1 cellular context compared by ENCODE assay signal in the genomic region with DNA sequence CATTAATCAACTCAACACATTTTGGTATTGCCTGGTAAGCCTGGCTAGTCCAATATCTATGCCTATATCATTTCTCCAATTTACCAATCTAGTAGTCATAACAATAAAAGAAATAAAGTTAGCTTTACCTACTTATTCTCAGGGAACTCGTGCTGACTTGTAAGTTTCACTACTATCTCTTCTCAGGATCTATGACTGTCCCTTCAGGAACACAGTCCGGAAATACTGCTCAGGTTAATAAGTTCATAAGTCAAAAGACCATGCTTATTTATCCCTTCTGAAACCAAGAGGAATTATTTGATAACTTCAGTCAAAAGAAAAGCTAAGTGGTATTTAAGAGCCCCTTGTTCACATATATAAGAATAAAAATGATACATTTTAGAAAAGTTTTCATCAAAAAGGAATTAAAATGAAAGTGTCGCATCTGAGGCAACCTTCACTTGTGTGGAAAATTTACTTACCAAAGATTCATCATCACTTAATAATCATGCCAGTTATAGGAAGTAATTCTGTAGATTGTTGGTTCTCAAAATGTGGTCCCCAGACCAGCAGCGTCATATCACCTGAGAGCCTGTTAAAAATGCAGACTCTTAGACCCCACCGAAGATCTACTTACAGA.
TF ChIP-seq lines count a peak whose summit lies in the region.

No MANE protein-coding gene starts in this region.

TF ChIP-seq in K562, 482 proteins besides CTCF, POLR2A, EP300 and RAD21 (continued from another document and continues in another):
- TF ChIP-seq, protein P1, sequence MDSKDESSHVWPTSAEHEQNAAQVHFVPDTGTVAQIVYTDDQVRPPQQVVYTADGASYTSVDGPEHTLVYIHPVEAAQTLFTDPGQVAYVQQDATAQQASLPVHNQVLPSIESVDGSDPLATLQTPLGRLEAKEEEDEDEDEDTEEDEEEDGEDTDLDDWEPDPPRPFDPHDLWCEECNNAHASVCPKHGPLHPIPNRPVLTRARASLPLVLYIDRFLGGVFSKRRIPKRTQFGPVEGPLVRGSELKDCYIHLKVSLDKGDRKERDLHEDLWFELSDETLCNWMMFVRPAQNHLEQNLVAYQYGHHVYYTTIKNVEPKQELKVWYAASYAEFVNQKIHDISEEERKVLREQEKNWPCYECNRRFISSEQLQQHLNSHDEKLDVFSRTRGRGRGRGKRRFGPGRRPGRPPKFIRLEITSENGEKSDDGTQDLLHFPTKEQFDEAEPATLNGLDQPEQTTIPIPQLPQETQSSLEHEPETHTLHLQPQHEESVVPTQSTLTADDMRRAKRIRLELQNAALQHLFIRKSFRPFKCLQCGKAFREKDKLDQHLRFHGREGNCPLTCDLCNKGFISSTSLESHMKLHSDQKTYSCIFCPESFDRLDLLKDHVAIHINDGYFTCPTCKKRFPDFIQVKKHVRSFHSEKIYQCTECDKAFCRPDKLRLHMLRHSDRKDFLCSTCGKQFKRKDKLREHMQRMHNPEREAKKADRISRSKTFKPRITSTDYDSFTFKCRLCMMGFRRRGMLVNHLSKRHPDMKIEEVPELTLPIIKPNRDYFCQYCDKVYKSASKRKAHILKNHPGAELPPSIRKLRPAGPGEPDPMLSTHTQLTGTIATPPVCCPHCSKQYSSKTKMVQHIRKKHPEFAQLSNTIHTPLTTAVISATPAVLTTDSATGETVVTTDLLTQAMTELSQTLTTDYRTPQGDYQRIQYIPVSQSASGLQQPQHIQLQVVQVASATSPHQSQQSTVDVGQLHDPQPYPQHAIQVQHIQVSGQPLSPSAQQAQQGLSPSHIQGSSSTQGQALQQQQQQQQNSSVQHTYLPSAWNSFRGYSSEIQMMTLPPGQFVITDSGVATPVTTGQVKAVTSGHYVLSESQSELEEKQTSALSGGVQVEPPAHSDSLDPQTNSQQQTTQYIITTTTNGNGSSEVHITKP (IDR thresholded peaks at IDR 0.05; ENCODE audit: partially characterized antibody), result no peak
- TF ChIP-seq JUN (IDR thresholded peaks at IDR 0.05; ENCODE audit: borderline replicate concordance, low read depth, low read length) (no peak), JUN (CRISPR knock-in tag; IDR thresholded peaks at IDR 0.05; ENCODE audit: borderline replicate concordance) (no peak), ZNF586 (CRISPR knock-in tag; conservative IDR thresholded peaks at IDR 0.05) (no peak), FOXA1 (IDR thresholded peaks at IDR 0.05; ENCODE audit: borderline replicate concordance) (no peak), GABPA (tag; conservative IDR thresholded peaks at IDR 0.05; ENCODE audit: low read depth) (0 out of 2 replicates have a peak, but pooled peaks have one; percentile 22), CBX8 (IDR thresholded peaks at IDR 0.05; ENCODE audit: borderline replicate concordance, extremely low read depth, low read depth, low read length, poor library complexity, severe bottlenecking) (no peak), CBX2 (IDR thresholded peaks at IDR 0.05; ENCODE audit: insufficient read depth, low read length, poor library complexity, severe bottlenecking) (no peak), NCOA4 (IDR thresholded peaks at IDR 0.05; ENCODE audit: partially characterized antibody) (no peak), POLR3G (IDR thresholded peaks at IDR 0.05; ENCODE audit: extremely low read depth, insufficient read length, insufficient replicate concordance) (no peak), HLTF (IDR thresholded peaks at IDR 0.05) (no peak), TRIM28 (IDR thresholded peaks at IDR 0.05) (no peak), TAF15 (IDR thresholded peaks at IDR 0.05; ENCODE audit: low read depth, low read length) (no peak), NFE2 (IDR thresholded peaks at IDR 0.05; ENCODE audit: low read depth) (no peak), PHF20 (IDR thresholded peaks at IDR 0.05; ENCODE audit: partially characterized antibody) (no peak), PTRF (tag; IDR thresholded peaks at IDR 0.05) (no peak), WHSC1 (IDR thresholded peaks at IDR 0.05; ENCODE audit: low read length) (no peak), ZNF384 (IDR thresholded peaks at IDR 0.05; ENCODE audit: low read depth, low read length) (no peak), FOXP1 (CRISPR knock-in tag; IDR thresholded peaks at IDR 0.05) (no peak), TCF3 (CRISPR knock-in tag; IDR thresholded peaks at IDR 0.05) (no peak; the same call in 1 of the 2 replicates), ZNF23 (CRISPR knock-in tag; IDR thresholded peaks at IDR 0.05) (no peak), SNRNP70 (optimal IDR thresholded peaks at IDR 0.05; ENCODE audit: low read depth, low read length) (no peak), FUS (optimal IDR thresholded peaks at IDR 0.05; ENCODE audit: low read depth, low read length) (no peak), LEF1 (IDR thresholded peaks at IDR 0.05) (0 out of 2 replicates have a peak, but pooled peaks have one; percentile 48), ZNF282 (CRISPR knock-in tag; IDR thresholded peaks at IDR 0.05) (no peak), FOSL1 (tag; conservative IDR thresholded peaks at IDR 0.05) (peak; percentile 88), L3MBTL2 (IDR thresholded peaks at IDR 0.05) (peak; percentile 45), GATA2 (CRISPR knock-in tag; IDR thresholded peaks at IDR 0.05) (0 out of 2 replicates have a peak, but pooled peaks have one; percentile 42), NFRKB (IDR thresholded peaks at IDR 0.05; ENCODE audit: low read depth) (no peak), NR2C2 (CRISPR knock-in tag; IDR thresholded peaks at IDR 0.05) (no peak), NR2C2 (tag; IDR thresholded peaks at IDR 0.05) (peak; percentile 95), MEIS2 (IDR thresholded peaks at IDR 0.05; ENCODE audit: partially characterized antibody) (no peak), KDM2B (CRISPR knock-in tag; IDR thresholded peaks at IDR 0.05) (no peak), NFIC (IDR thresholded peaks at IDR 0.05) (peak; percentile 33; the same call in 1 of the 2 replicates), NRF1 (conservative IDR thresholded peaks at IDR 0.05 in 1 of 2, IDR thresholded peaks at IDR 0.05 in 1 of 2) (no peak), PRMT5 (CRISPR knock-in tag; IDR thresholded peaks at IDR 0.05) (no peak), CBX5 (IDR thresholded peaks at IDR 0.05; ENCODE audit: borderline replicate concordance, low read depth) (no peak), ZNF143 (CRISPR knock-in tag; IDR thresholded peaks at IDR 0.05) (no peak), STAT5A (IDR thresholded peaks at IDR 0.05; ENCODE audit: borderline replicate concordance, low read length) (no peak), MYC (IDR thresholded peaks at IDR 0.05; ENCODE audit: low read depth, low read length) (no peak), MYC (CRISPR knock-in tag; IDR thresholded peaks at IDR 0.05; ENCODE audit: borderline replicate concordance, low read depth) (no peak), BRCA1 (IDR thresholded peaks at IDR 0.05) (no peak), BRCA1 (CRISPR knock-in tag; IDR thresholded peaks at IDR 0.05) (no peak), SP1 (CRISPR knock-in tag; IDR thresholded peaks at IDR 0.05) (no peak), NBN (IDR thresholded peaks at IDR 0.05; ENCODE audit: low read depth) (no peak)
- TF ChIP-seq, protein P2, sequence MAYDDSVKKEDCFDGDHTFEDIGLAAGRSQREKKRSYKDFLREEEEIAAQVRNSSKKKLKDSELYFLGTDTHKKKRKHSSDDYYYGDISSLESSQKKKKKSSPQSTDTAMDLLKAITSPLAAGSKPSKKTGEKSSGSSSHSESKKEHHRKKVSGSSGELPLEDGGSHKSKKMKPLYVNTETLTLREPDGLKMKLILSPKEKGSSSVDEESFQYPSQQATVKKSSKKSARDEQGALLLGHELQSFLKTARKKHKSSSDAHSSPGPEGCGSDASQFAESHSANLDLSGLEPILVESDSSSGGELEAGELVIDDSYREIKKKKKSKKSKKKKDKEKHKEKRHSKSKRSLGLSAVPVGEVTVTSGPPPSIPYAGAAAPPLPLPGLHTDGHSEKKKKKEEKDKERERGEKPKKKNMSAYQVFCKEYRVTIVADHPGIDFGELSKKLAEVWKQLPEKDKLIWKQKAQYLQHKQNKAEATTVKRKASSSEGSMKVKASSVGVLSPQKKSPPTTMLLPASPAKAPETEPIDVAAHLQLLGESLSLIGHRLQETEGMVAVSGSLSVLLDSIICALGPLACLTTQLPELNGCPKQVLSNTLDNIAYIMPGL (CRISPR knock-in tag; IDR thresholded peaks at IDR 0.05), result no peak
- TF ChIP-seq, protein P3, sequence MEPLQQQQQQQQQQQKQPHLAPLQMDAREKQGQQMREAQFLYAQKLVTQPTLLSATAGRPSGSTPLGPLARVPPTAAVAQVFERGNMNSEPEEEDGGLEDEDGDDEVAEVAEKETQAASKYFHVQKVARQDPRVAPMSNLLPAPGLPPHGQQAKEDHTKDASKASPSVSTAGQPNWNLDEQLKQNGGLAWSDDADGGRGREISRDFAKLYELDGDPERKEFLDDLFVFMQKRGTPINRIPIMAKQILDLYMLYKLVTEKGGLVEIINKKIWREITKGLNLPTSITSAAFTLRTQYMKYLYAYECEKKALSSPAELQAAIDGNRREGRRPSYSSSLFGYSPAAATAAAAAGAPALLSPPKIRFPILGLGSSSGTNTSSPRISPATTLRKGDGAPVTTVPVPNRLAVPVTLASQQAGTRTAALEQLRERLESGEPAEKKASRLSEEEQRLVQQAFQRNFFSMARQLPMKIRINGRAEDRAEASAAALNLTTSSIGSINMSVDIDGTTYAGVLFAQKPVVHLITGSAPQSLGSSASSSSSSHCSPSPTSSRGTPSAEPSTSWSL (CRISPR knock-in tag; IDR thresholded peaks at IDR 0.05; ENCODE audit: borderline replicate concordance), result no peak
- TF ChIP-seq, protein P4, sequence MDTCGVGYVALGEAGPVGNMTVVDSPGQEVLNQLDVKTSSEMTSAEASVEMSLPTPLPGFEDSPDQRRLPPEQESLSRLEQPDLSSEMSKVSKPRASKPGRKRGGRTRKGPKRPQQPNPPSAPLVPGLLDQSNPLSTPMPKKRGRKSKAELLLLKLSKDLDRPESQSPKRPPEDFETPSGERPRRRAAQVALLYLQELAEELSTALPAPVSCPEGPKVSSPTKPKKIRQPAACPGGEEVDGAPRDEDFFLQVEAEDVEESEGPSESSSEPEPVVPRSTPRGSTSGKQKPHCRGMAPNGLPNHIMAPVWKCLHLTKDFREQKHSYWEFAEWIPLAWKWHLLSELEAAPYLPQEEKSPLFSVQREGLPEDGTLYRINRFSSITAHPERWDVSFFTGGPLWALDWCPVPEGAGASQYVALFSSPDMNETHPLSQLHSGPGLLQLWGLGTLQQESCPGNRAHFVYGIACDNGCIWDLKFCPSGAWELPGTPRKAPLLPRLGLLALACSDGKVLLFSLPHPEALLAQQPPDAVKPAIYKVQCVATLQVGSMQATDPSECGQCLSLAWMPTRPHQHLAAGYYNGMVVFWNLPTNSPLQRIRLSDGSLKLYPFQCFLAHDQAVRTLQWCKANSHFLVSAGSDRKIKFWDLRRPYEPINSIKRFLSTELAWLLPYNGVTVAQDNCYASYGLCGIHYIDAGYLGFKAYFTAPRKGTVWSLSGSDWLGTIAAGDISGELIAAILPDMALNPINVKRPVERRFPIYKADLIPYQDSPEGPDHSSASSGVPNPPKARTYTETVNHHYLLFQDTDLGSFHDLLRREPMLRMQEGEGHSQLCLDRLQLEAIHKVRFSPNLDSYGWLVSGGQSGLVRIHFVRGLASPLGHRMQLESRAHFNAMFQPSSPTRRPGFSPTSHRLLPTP (IDR thresholded peaks at IDR 0.05; ENCODE audit: borderline replicate concordance, extremely low read depth, insufficient read length), result no peak
- TF ChIP-seq, protein P5, sequence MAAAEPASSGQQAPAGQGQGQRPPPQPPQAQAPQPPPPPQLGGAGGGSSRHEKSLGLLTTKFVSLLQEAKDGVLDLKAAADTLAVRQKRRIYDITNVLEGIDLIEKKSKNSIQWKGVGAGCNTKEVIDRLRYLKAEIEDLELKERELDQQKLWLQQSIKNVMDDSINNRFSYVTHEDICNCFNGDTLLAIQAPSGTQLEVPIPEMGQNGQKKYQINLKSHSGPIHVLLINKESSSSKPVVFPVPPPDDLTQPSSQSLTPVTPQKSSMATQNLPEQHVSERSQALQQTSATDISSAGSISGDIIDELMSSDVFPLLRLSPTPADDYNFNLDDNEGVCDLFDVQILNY (CRISPR knock-in tag; IDR thresholded peaks at IDR 0.05), result no peak
- TF ChIP-seq, protein P6, sequence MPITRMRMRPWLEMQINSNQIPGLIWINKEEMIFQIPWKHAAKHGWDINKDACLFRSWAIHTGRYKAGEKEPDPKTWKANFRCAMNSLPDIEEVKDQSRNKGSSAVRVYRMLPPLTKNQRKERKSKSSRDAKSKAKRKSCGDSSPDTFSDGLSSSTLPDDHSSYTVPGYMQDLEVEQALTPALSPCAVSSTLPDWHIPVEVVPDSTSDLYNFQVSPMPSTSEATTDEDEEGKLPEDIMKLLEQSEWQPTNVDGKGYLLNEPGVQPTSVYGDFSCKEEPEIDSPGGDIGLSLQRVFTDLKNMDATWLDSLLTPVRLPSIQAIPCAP (CRISPR knock-in tag; IDR thresholded peaks at IDR 0.05; ENCODE audit: borderline replicate concordance), result no peak
- TF ChIP-seq, protein P7, sequence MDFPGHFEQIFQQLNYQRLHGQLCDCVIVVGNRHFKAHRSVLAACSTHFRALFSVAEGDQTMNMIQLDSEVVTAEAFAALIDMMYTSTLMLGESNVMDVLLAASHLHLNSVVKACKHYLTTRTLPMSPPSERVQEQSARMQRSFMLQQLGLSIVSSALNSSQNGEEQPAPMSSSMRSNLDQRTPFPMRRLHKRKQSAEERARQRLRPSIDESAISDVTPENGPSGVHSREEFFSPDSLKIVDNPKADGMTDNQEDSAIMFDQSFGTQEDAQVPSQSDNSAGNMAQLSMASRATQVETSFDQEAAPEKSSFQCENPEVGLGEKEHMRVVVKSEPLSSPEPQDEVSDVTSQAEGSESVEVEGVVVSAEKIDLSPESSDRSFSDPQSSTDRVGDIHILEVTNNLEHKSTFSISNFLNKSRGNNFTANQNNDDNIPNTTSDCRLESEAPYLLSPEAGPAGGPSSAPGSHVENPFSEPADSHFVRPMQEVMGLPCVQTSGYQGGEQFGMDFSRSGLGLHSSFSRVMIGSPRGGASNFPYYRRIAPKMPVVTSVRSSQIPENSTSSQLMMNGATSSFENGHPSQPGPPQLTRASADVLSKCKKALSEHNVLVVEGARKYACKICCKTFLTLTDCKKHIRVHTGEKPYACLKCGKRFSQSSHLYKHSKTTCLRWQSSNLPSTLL (IDR thresholded peaks at IDR 0.05), result no peak
- TF ChIP-seq, protein P8, sequence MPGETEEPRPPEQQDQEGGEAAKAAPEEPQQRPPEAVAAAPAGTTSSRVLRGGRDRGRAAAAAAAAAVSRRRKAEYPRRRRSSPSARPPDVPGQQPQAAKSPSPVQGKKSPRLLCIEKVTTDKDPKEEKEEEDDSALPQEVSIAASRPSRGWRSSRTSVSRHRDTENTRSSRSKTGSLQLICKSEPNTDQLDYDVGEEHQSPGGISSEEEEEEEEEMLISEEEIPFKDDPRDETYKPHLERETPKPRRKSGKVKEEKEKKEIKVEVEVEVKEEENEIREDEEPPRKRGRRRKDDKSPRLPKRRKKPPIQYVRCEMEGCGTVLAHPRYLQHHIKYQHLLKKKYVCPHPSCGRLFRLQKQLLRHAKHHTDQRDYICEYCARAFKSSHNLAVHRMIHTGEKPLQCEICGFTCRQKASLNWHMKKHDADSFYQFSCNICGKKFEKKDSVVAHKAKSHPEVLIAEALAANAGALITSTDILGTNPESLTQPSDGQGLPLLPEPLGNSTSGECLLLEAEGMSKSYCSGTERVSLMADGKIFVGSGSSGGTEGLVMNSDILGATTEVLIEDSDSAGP (CRISPR knock-in tag; IDR thresholded peaks at IDR 0.05), result no peak
